Comparison of ENCODE assay signal across 17 cellular contexts in genomic region chr3:159788291-159788690, GRCh38. TPM values are rescaled to one million over a fixed set of nuclear protein-coding genes. Genes with fewer than 3 reads are reported as not detected.
DNase-seq lines count a peak whose midpoint lies in the region; ATAC-seq and TF ChIP-seq lines count a peak whose summit lies in the region.
"Had no signal": no experiment of that assay in that cellular context is flagged by ENCODE, and none has a peak within 500 bp of the region (broad histone marks: within the 10 kb centered on the region; RNA-seq: fewer than 3 reads in every experiment).

No MANE protein-coding gene starts in this region.

- no peak for TF ChIP-seq CTCF in RWPE2 (IDR thresholded peaks at IDR 0.05; ENCODE audit: poor library complexity, severe bottlenecking)
- no peak for TF ChIP-seq CTCF in esophagus squamous epithelium (IDR thresholded peaks at IDR 0.05)

- H3K4me3 ChIP-seq in RWPE2 (ENCODE audit: severe bottlenecking) (no peak overlapping the region), esophagus squamous epithelium (peak overlapping the region in 1 of 4 donors; percentile 9)

- intact Hi-C loops in esophagus squamous epithelium (cut with DNase I), result no loop called here

- no peaks in the 10 kb centered on the region for H3K9me3 ChIP-seq in RWPE2 (ENCODE audit: severe bottlenecking)
- no peaks in the 10 kb centered on the region for H3K9me3 ChIP-seq in esophagus squamous epithelium

- WGBS in esophagus squamous epithelium, 2 donors, result 58 to 92% methylated on average over 3 of the region's 3 CpGs

- H3K27me3 Mint-ChIP-seq in activated naive CD8-positive, alpha-beta T cell treated with anti-CD3 and anti-CD28 coated beads for 36 hours, result peaks cover 6% of the 10 kb centered on the region
- peaks cover 10% of the 10 kb centered on the region for H3K27me3 Mint-ChIP-seq in activated CD8-positive, alpha-beta memory T cell treated with anti-CD3 and anti-CD28 coated beads, Interleukin-2, amount 10 ng/mL, durations not matched to agents 7 days and 5 days

- no peaks in the 10 kb centered on the region for H3K36me3 Mint-ChIP-seq in activated naive CD8-positive, alpha-beta T cell treated with anti-CD3 and anti-CD28 coated beads for 36 hours
- H3K36me3 Mint-ChIP-seq in activated CD8-positive, alpha-beta memory T cell treated with anti-CD3 and anti-CD28 coated beads, Interleukin-2, amount 10 ng/mL, durations not matched to agents 7 days and 5 days, result no peaks in the 10 kb centered on the region
- H3K36me3 Mint-ChIP-seq: CD14-positive monocyte; stimulated activated effector memory CD8-positive, alpha-beta T cell treated with anti-CD3 and anti-CD28 coated beads, Interleukin-12 subunit alpha, Interleukin-12 subunit beta, amount 100 ng/mL, for 72 hours had no signal

- TF ChIP-seq POLR2A in esophagus squamous epithelium (IDR thresholded peaks at IDR 0.05), result no peak

- H3K4me1 ChIP-seq in RWPE2 (ENCODE audit: insufficient read depth, poor library complexity, severe bottlenecking) (peaks cover 65% of the 10 kb centered on the region), esophagus squamous epithelium (peaks cover 17 to 83% (median 34%) of the 10 kb centered on the region in 3 donors)

- H3K27ac ChIP-seq in RWPE2 (ENCODE audit: poor library complexity, severe bottlenecking) (peak overlapping the region; percentile 81), esophagus squamous epithelium (peak overlapping the region; percentile 66 to 76 (median 74))

- CTCF ChIA-PET in activated CD8-positive, alpha-beta memory T cell treated with anti-CD3 and anti-CD28 coated beads, Interleukin-2, amount 10 ng/mL, durations not matched to agents 7 days and 5 days (lab: Charles Lee), result no interaction called here

- H3K4me1 Mint-ChIP-seq in activated naive CD8-positive, alpha-beta T cell treated with anti-CD3 and anti-CD28 coated beads for 36 hours, result no peaks in the 10 kb centered on the region
- no peaks in the 10 kb centered on the region for H3K4me1 Mint-ChIP-seq in activated CD8-positive, alpha-beta memory T cell treated with anti-CD3 and anti-CD28 coated beads, Interleukin-2, amount 10 ng/mL, durations not matched to agents 7 days and 5 days
- H3K4me1 Mint-ChIP-seq: CD14-positive monocyte; stimulated activated effector memory CD8-positive, alpha-beta T cell treated with anti-CD3 and anti-CD28 coated beads, Interleukin-12 subunit alpha, Interleukin-12 subunit beta, amount 100 ng/mL, for 72 hours had no signal

- H3K36me3 ChIP-seq in RWPE2 (ENCODE audit: low read depth), result peaks cover 8% of the 10 kb centered on the region
- H3K36me3 ChIP-seq in esophagus squamous epithelium, result no peaks in the 10 kb centered on the region

- H3K9me3 Mint-ChIP-seq in activated naive CD8-positive, alpha-beta T cell treated with anti-CD3 and anti-CD28 coated beads for 36 hours, result no peaks in the 10 kb centered on the region
- no peaks in the 10 kb centered on the region for H3K9me3 Mint-ChIP-seq in activated CD8-positive, alpha-beta memory T cell treated with anti-CD3 and anti-CD28 coated beads, Interleukin-2, amount 10 ng/mL, durations not matched to agents 7 days and 5 days (ENCODE audit: low read depth)
- H3K9me3 Mint-ChIP-seq: CD14-positive monocyte; stimulated activated effector memory CD8-positive, alpha-beta T cell treated with anti-CD3 and anti-CD28 coated beads, Interleukin-12 subunit alpha, Interleukin-12 subunit beta, amount 100 ng/mL, for 72 hours; T-helper 1 cell treated with Interleukin-12 subunit alpha and Interleukin-12 subunit beta and Interleukin-4 antibody, amounts not matched to agents 30 μg/mL and 1 μg/mL, for 36 hours had no signal

- peak; percentile 51 for DNase-seq in EH (ENCODE audit: low read depth)
- no peak for DNase-seq in RWPE2 (ENCODE audit: low spot score)
- no peak for DNase-seq in esophagus squamous epithelium (lab: John Stamatoyannopoulos, UW)
- peak; percentile 61 for DNase-seq in renal cortical epithelial cell (ENCODE audit: low read depth)
- no peak for DNase-seq in activated naive CD8-positive, alpha-beta T cell treated with anti-CD3 and anti-CD28 coated beads for 36 hours
- DNase-seq in activated CD8-positive, alpha-beta memory T cell treated with anti-CD3 and anti-CD28 coated beads, Interleukin-2, amount 10 ng/mL, durations not matched to agents 7 days and 5 days, result no peak
- DNase-seq in stimulated activated CD4-positive, alpha-beta T cell treated with anti-CD3 and anti-CD28 coated beads, Interleukin-15, amount 100 ng/mL, for 24 hours, result no peak
- no peak for DNase-seq in NCI-H345 treated with DMSO at 0.1 percent for 48 hours (lab: John Stamatoyannopoulos, UW; ENCODE audit: unreplicated experiment)
- DNase-seq: activated CD4-positive, alpha-beta T cell treated with anti-CD3 and anti-CD28 coated beads, Interleukin-2, amount 50 U/mL, for 1 hour; activated effector memory CD4-positive, alpha-beta T cell treated with Interleukin-2 at 50 U/mL for 16 hours; Kasumi-1; NCI-H2029; stimulated activated CD4-positive, alpha-beta T cell treated with anti-CD3 and anti-CD28 coated beads, Interleukin-2, amount 100 ng/mL, for 24 hours had no signal

- H3K4me3 Mint-ChIP-seq in activated naive CD8-positive, alpha-beta T cell treated with anti-CD3 and anti-CD28 coated beads for 36 hours, result no peak overlapping the region
- no peak overlapping the region for H3K4me3 Mint-ChIP-seq in activated CD8-positive, alpha-beta memory T cell treated with anti-CD3 and anti-CD28 coated beads, Interleukin-2, amount 10 ng/mL, durations not matched to agents 7 days and 5 days
- H3K4me3 Mint-ChIP-seq: CD14-positive monocyte; stimulated activated effector memory CD8-positive, alpha-beta T cell treated with anti-CD3 and anti-CD28 coated beads, Interleukin-12 subunit alpha, Interleukin-12 subunit beta, amount 100 ng/mL, for 72 hours; T-helper 1 cell treated with Interleukin-12 subunit alpha and Interleukin-12 subunit beta and Interleukin-4 antibody, amounts not matched to agents 30 μg/mL and 1 μg/mL, for 36 hours had no signal

- no peak overlapping the region for H3K27ac Mint-ChIP-seq in activated naive CD8-positive, alpha-beta T cell treated with anti-CD3 and anti-CD28 coated beads for 36 hours
- no peak overlapping the region for H3K27ac Mint-ChIP-seq in activated CD8-positive, alpha-beta memory T cell treated with anti-CD3 and anti-CD28 coated beads, Interleukin-2, amount 10 ng/mL, durations not matched to agents 7 days and 5 days
- H3K27ac Mint-ChIP-seq: CD14-positive monocyte; stimulated activated effector memory CD8-positive, alpha-beta T cell treated with anti-CD3 and anti-CD28 coated beads, Interleukin-12 subunit alpha, Interleukin-12 subunit beta, amount 100 ng/mL, for 72 hours; T-helper 1 cell treated with Interleukin-12 subunit alpha and Interleukin-12 subunit beta and Interleukin-4 antibody, amounts not matched to agents 30 μg/mL and 1 μg/mL, for 36 hours had no signal

- ATAC-seq in RWPE2 (ENCODE audit: low read depth), result no peak
- ATAC-seq in activated CD8-positive, alpha-beta memory T cell treated with anti-CD3 and anti-CD28 coated beads, Interleukin-2, amount 10 ng/mL, durations not matched to agents 7 days and 5 days, result no peak
- ATAC-seq: stimulated activated effector memory CD8-positive, alpha-beta T cell treated with anti-CD3 and anti-CD28 coated beads, Interleukin-12 subunit alpha, Interleukin-12 subunit beta, amount 100 ng/mL, for 72 hours had no signal

- no peaks in the 10 kb centered on the region for H3K27me3 ChIP-seq in RWPE2 (ENCODE audit: insufficient read depth, poor library complexity, severe bottlenecking)
- H3K27me3 ChIP-seq in esophagus squamous epithelium, result no peaks in the 10 kb centered on the region

RNA-seq across cellular contexts. Expression of gene SCHIP1, which starts 51.4 kb away (rescaled TPM):
- total RNA-seq in esophagus squamous epithelium (1 to 10 TPM in 2 of 4 donors, under 1 TPM in 2; 0.30 to 5.5 (median 0.83) TPM), renal cortical epithelial cell (4.0 and 13.5 TPM in 2 replicates)
- not detected for total RNA-seq in activated naive CD8-positive, alpha-beta T cell treated with anti-CD3 and anti-CD28 coated beads for 36 hours
- under 1 TPM; 0.23 to 0.41 TPM for total RNA-seq in activated CD8-positive, alpha-beta memory T cell treated with anti-CD3 and anti-CD28 coated beads, Interleukin-2, amount 10 ng/mL, durations not matched to agents 7 days and 5 days
- total RNA-seq: OCI-LY7 had no signal

Comparison
In these comparisons a context has a peak if more than half of its experiments do, and no peak if none do; other contexts are left out.
1. DNase-seq: peak in EH (single experiment) and renal cortical epithelial cell (single experiment); none in RWPE2 (single experiment), esophagus squamous epithelium (single experiment), activated naive CD8-positive, alpha-beta T cell treated with anti-CD3 and anti-CD28 coated beads for 36 hours (single experiment), activated CD8-positive, alpha-beta memory T cell treated with anti-CD3 and anti-CD28 coated beads, Interleukin-2, amount 10 ng/mL, durations not matched to agents 7 days and 5 days (single experiment), stimulated activated CD4-positive, alpha-beta T cell treated with anti-CD3 and anti-CD28 coated beads, Interleukin-15, amount 100 ng/mL, for 24 hours (single experiment) and NCI-H345 treated with DMSO at 0.1 percent for 48 hours (single experiment).